ENCODE assay signal across 12 cellular contexts in genomic region chr1:20366076-20366765, GRCh38.
DNase-seq lines count a peak whose midpoint lies in the region; ATAC-seq lines count a peak whose summit lies in the region.
"Had no signal": no experiment of that assay in that cellular context is flagged by ENCODE, and none has a peak within 500 bp of the region (broad histone marks: within the 10 kb centered on the region; RNA-seq: fewer than 3 reads in every experiment).

No MANE protein-coding gene starts in this region.

- no peak overlapping the region for H3K23ac ChIP-seq in trophoblast cell (ENCODE audit: low read length)

- no peak overlapping the region for H2AK5ac ChIP-seq in trophoblast cell (ENCODE audit: low read length)

- peak overlapping the region; percentile 36 for H3K4me3 ChIP-seq in trophoblast cell (ENCODE audit: low read depth, low read length)

- DNase-seq in D341Med (ENCODE audit: low spot score) (peak; percentile 43), NCI-H82 treated with DMSO at 0.1 percent for 48 hours (lab: John Stamatoyannopoulos, UW; ENCODE audit: unreplicated experiment) (peak; percentile 75), left cardiac atrium (peak; percentile 37), trophoblast cell (no peak), inferior parietal cortex (ENCODE audit: extremely low spot score) (no peak), HuH-7.5 (ENCODE audit: low spot score) (no peak), DMS153 treated with DMSO at 0.1 percent for 48 hours (lab: John Stamatoyannopoulos, UW; ENCODE audit: unreplicated experiment) (no peak)
- DNase-seq: activated T-cell treated with anti-CD3 and anti-CD28 coated beads, Interleukin-2, amount 50 U/mL, for 1 hour; CD4-positive, alpha-beta T cell; NCI-H187; T-cell had no signal

- H2BK120ac ChIP-seq in trophoblast cell (ENCODE audit: insufficient read depth, low read length, poor library complexity) = no peak overlapping the region

- H2BK5ac ChIP-seq in trophoblast cell (ENCODE audit: low read depth, low read length, poor library complexity) = no peak overlapping the region

- H3K4me1 ChIP-seq in trophoblast cell (ENCODE audit: control insufficient read depth in 1 of 2, insufficient read depth in 2 of 2, low read length in 2 of 2) = peaks cover 4 to 7% of the 10 kb centered on the region in 2 experiments

- peak overlapping the region; percentile 53 for H3K4me2 ChIP-seq in trophoblast cell (ENCODE audit: low read length)

- H3K14ac ChIP-seq in trophoblast cell (ENCODE audit: low read length) = no peak overlapping the region

- no peaks in the 10 kb centered on the region for H3K79me1 ChIP-seq in trophoblast cell (ENCODE audit: low read length)

- no peak overlapping the region for H3K18ac ChIP-seq in trophoblast cell (ENCODE audit: low read length)

- intact Hi-C loops in left cardiac atrium (cut with DNase I) = loop anchor here (10.0 kb wide), 1 partner anchor 131 kb away; no protein-coding TSS in a partner anchor

- no peak overlapping the region for H2BK12ac ChIP-seq in trophoblast cell (ENCODE audit: low read length)

- H2AFZ ChIP-seq in trophoblast cell (ENCODE audit: insufficient read depth, low read length, poor library complexity) = no peak overlapping the region

- H3K36me3 ChIP-seq in trophoblast cell (ENCODE audit: control insufficient read depth in 1 of 2, insufficient read depth in 2 of 2, low read length in 2 of 2) = no peaks in the 10 kb centered on the region

- H3K9me3 ChIP-seq in trophoblast cell (ENCODE audit: insufficient read depth, low read depth, low read length) = peaks cover 1% of the 10 kb centered on the region

- no peaks in the 10 kb centered on the region for H3K79me2 ChIP-seq in trophoblast cell (ENCODE audit: control insufficient read depth, insufficient read depth, low read length, poor library complexity)

- no peak overlapping the region for H4K12ac ChIP-seq in trophoblast cell (ENCODE audit: low read depth, low read length)

- H3K9ac ChIP-seq in trophoblast cell (ENCODE audit: low read length) = no peak overlapping the region

- no CpG with 5 or more reads among the region's 80 CpGs for WGBS in trophoblast cell (ENCODE audit: extremely low coverage, insufficient coverage, insufficient read length)

- ATAC-seq in left cardiac atrium (peak; percentile 21 to 37), HG02981 (IDR thresholded peaks at IDR 0.05; ENCODE audit: unreplicated experiment) (no peak)
- ATAC-seq: T-cell had no signal

- peaks cover 32% of the 10 kb centered on the region for H3K27me3 ChIP-seq in trophoblast cell (ENCODE audit: insufficient read depth, low read length)

- H4K91ac ChIP-seq in trophoblast cell (ENCODE audit: low read depth, low read length) = no peak overlapping the region

- no peak overlapping the region for H4K8ac ChIP-seq in trophoblast cell (ENCODE audit: low read depth, low read length)

- no peak overlapping the region for H3K27ac ChIP-seq in trophoblast cell (ENCODE audit: low read depth, low read length)

- H3K4ac ChIP-seq in trophoblast cell (ENCODE audit: low read depth, low read length) = no peak overlapping the region

Comparison
In these comparisons a context has a peak if more than half of its experiments do, and no peak if none do; other contexts are left out.
1. DNase-seq: peak in D341Med (single experiment), NCI-H82 treated with DMSO at 0.1 percent for 48 hours (single experiment) and left cardiac atrium (single experiment); none in trophoblast cell (0 of 2), inferior parietal cortex (single experiment), HuH-7.5 (single experiment) and DMS153 treated with DMSO at 0.1 percent for 48 hours (single experiment).